ENCODE assay signal across 9 cellular contexts in genomic region chr17:82050152-82050760, GRCh38. TPM values are rescaled to one million over a fixed set of nuclear protein-coding genes. Genes with fewer than 3 reads are reported as not detected.
DNase-seq lines count a peak whose midpoint lies in the region; ATAC-seq and TF ChIP-seq lines count a peak whose summit lies in the region.
"Had no signal": no experiment of that assay in that cellular context is flagged by ENCODE, and none has a peak within 500 bp of the region (broad histone marks: within the 10 kb centered on the region; RNA-seq: fewer than 3 reads in every experiment).

No MANE protein-coding gene starts in this region.

- H2AFZ ChIP-seq in osteoblast (ENCODE audit: low read length): peak overlapping the region; percentile 17

- H3K4me3 ChIP-seq in CD4-positive, alpha-beta memory T cell (ENCODE audit: low read length in 2 of 2): peak overlapping the region in 1 of 2 donors; percentile 43
- peak overlapping the region; percentile 99 for H3K4me3 ChIP-seq in RWPE2 (ENCODE audit: severe bottlenecking)
- peak overlapping the region; percentile 81 to 99 (median 88) for H3K4me3 ChIP-seq in esophagus muscularis mucosa
- H3K4me3 ChIP-seq in osteoblast (ENCODE audit: insufficient read depth, low read length): peak overlapping the region; percentile 91

- H3K4me1 ChIP-seq in CD4-positive, alpha-beta memory T cell (ENCODE audit: insufficient read depth, low read length): peaks cover 31% of the 10 kb centered on the region
- peaks cover 5% of the 10 kb centered on the region for H3K4me1 ChIP-seq in RWPE2 (ENCODE audit: insufficient read depth, poor library complexity, severe bottlenecking)
- peaks cover 24 to 54% (median 41%) of the 10 kb centered on the region in 4 donors for H3K4me1 ChIP-seq in esophagus muscularis mucosa
- peaks cover 12% of the 10 kb centered on the region for H3K4me1 ChIP-seq in osteoblast (ENCODE audit: insufficient read depth, low read length)

- H3K27me3 Mint-ChIP-seq in CD4-positive, alpha-beta memory T cell: no peaks in the 10 kb centered on the region

- ATAC-seq in RWPE2 (ENCODE audit: low read depth): no peak
- no peak for ATAC-seq in GM21717 (IDR thresholded peaks at IDR 0.05; ENCODE audit: unreplicated experiment)
- no peak for ATAC-seq in HG03520 (IDR thresholded peaks at IDR 0.05; ENCODE audit: unreplicated experiment)

- peaks cover 4% of the 10 kb centered on the region for H4K20me1 ChIP-seq in osteoblast (ENCODE audit: insufficient read depth, low read length)

- TF ChIP-seq CTCF in RWPE2 (IDR thresholded peaks at IDR 0.05; ENCODE audit: poor library complexity, severe bottlenecking): no peak
- no peak for TF ChIP-seq CTCF in esophagus muscularis mucosa (IDR thresholded peaks at IDR 0.05)
- TF ChIP-seq CTCF in osteoblast (IDR thresholded peaks at IDR 0.05; ENCODE audit: extremely low read depth, low read depth, low read length): no peak

- H3K27me3 ChIP-seq in CD4-positive, alpha-beta memory T cell (ENCODE audit: insufficient read depth, low read length): no peaks in the 10 kb centered on the region
- H3K27me3 ChIP-seq in RWPE2 (ENCODE audit: insufficient read depth, poor library complexity, severe bottlenecking) (no peaks in the 10 kb centered on the region), esophagus muscularis mucosa (no peaks in the 10 kb centered on the region), osteoblast (ENCODE audit: insufficient read depth, low read length) (no peaks in the 10 kb centered on the region)
- H3K27me3 ChIP-seq: testis had no signal

- peaks cover 0 to 2% (median 0%) of the 10 kb centered on the region in 8 donors for H3K9me3 Mint-ChIP-seq in CD4-positive, alpha-beta memory T cell

- DNase-seq in CD4-positive, alpha-beta memory T cell: no peak
- no peak for DNase-seq in RWPE2 (ENCODE audit: low spot score)
- DNase-seq in esophagus muscularis mucosa (ENCODE audit: extremely low spot score): no peak
- DNase-seq in osteoblast (ENCODE audit: insufficient read length, low spot score, missing footprints): peak; percentile 84
- DNase-seq in NCI-H510A treated with DMSO at 0.1 percent for 48 hours (lab: John Stamatoyannopoulos, UW): no peak
- DNase-seq in DMS53 (lab: John Stamatoyannopoulos, UW): no peak
- DNase-seq: testis had no signal

- intact Hi-C loops in CD4-positive, alpha-beta memory T cell (cut with micrococcal nuclease): loop anchor here (5.0 kb wide), 1 partner anchor 47 kb away; the partner anchor contains the start of gene FASN
- intact Hi-C loops in esophagus muscularis mucosa (cut with DNase I): no loop called here

- POLR2A ChIA-PET in CD4-positive, alpha-beta memory T cell (lab: Charles Lee; ENCODE audit: partially characterized antibody): interaction anchor here (1.1 to 5.3 kb wide), 6 partner anchors 13 to 77 kb away, joined by 5 to 27 read pairs (median 8); partner anchors contain the start of genes CENPX, DCXR, DUS1L and FASN

- WGBS in esophagus muscularis mucosa: 90% methylated on average over 19 of the region's 28 CpGs

- peak overlapping the region; percentile 76 to 91 (median 84) for H3K4me3 Mint-ChIP-seq in CD4-positive, alpha-beta memory T cell

- H3K27ac Mint-ChIP-seq in CD4-positive, alpha-beta memory T cell: peak overlapping the region in 2 of 7 donors; percentile 8 to 35

- peaks cover 3 to 15% of the 10 kb centered on the region in 2 donors for H3K36me3 Mint-ChIP-seq in CD4-positive, alpha-beta memory T cell

- H3K79me2 ChIP-seq in osteoblast (ENCODE audit: insufficient read depth, low read length): peaks cover 46% of the 10 kb centered on the region

- TF ChIP-seq POLR2A in esophagus muscularis mucosa (IDR thresholded peaks at IDR 0.05; ENCODE audit: low read depth): no peak

- TF ChIP-seq EP300 in esophagus muscularis mucosa (IDR thresholded peaks at IDR 0.05): no peak

- peak overlapping the region; percentile 19 for H3K27ac ChIP-seq in CD4-positive, alpha-beta memory T cell (ENCODE audit: low read depth, low read length)
- H3K27ac ChIP-seq in RWPE2 (ENCODE audit: poor library complexity, severe bottlenecking): peak overlapping the region; percentile 49
- H3K27ac ChIP-seq in esophagus muscularis mucosa (replicated peaks in 1 of 4): peak overlapping the region in 3 of 4 donors; percentile 68 to 75 (median 70)
- H3K27ac ChIP-seq in osteoblast (ENCODE audit: low read depth, low read length): peak overlapping the region; percentile 7

- peak overlapping the region; percentile 69 for H3K4me2 ChIP-seq in osteoblast (ENCODE audit: insufficient read depth, low read length)

- no peaks in the 10 kb centered on the region for H3K9me3 ChIP-seq in CD4-positive, alpha-beta memory T cell (ENCODE audit: control insufficient read depth in 1 of 2, low read length in 2 of 2)
- H3K9me3 ChIP-seq in RWPE2 (ENCODE audit: severe bottlenecking) (no peaks in the 10 kb centered on the region), esophagus muscularis mucosa (no peaks in the 10 kb centered on the region), osteoblast (ENCODE audit: low read depth, low read length) (no peaks in the 10 kb centered on the region)
- H3K9me3 ChIP-seq: testis had no signal

- peaks cover 3 to 22% (median 11%) of the 10 kb centered on the region in 4 donors for H3K4me1 Mint-ChIP-seq in CD4-positive, alpha-beta memory T cell

- CTCF ChIA-PET in CD4-positive, alpha-beta memory T cell (lab: Charles Lee; ENCODE audit: partially characterized antibody): interaction anchor here (1.8 kb wide), 1 partner anchor 13 kb away, joined by 11 read pairs; the partner anchor contains the start of gene DCXR

- peaks cover 18% of the 10 kb centered on the region for H3K36me3 ChIP-seq in CD4-positive, alpha-beta memory T cell (ENCODE audit: insufficient read depth, low read length)
- peaks cover 62% of the 10 kb centered on the region for H3K36me3 ChIP-seq in RWPE2 (ENCODE audit: low read depth)
- peaks cover 27 to 61% (median 55%) of the 10 kb centered on the region in 4 donors for H3K36me3 ChIP-seq in esophagus muscularis mucosa
- H3K36me3 ChIP-seq in osteoblast (ENCODE audit: insufficient read depth, low read length): peaks cover 45% of the 10 kb centered on the region

RNA-seq across cellular contexts. Expression of gene RFNG, which starts 1.4 kb away (rescaled TPM):
- 10 to 100 TPM; 37.6 to 44.0 TPM for total RNA-seq in CD4-positive, alpha-beta memory T cell
- 1 to 10 TPM; 6.2 to 8.2 TPM for polyA plus RNA-seq in CD4-positive, alpha-beta memory T cell
- 10 to 100 TPM; 32.4 to 54.8 (median 42.5) TPM for total RNA-seq in esophagus muscularis mucosa
- total RNA-seq in osteoblast: 46.3 and 52.7 TPM in 2 replicates

RNA-seq across cellular contexts. Expression of gene GPS1, which starts 1.4 kb away (rescaled TPM):
- total RNA-seq in CD4-positive, alpha-beta memory T cell: 10 to 100 TPM; 85.1 to 89.0 TPM
- 100 to 1,000 TPM; 139 to 148 TPM for polyA plus RNA-seq in CD4-positive, alpha-beta memory T cell
- total RNA-seq in esophagus muscularis mucosa: 100 to 1,000 TPM in 2 of 4 donors, 10 to 100 TPM in 2; 64.4 to 108 (median 85.4) TPM
- total RNA-seq in osteoblast: 90.2 and 93.7 TPM in 2 replicates

RNA-seq across cellular contexts. Expression of gene DCXR, which starts 12.8 kb away (rescaled TPM):
- 10 to 100 TPM; 65.9 to 68.2 TPM for total RNA-seq in CD4-positive, alpha-beta memory T cell
- 100 to 1,000 TPM; 118 to 164 TPM for polyA plus RNA-seq in CD4-positive, alpha-beta memory T cell
- total RNA-seq in esophagus muscularis mucosa (100 to 1,000 TPM in 2 of 4 donors, 10 to 100 TPM in 2; 78.6 to 135 (median 102) TPM), osteoblast (23.9 and 31.8 TPM in 2 replicates)

RNA-seq across cellular contexts. Expression of gene DUS1L, which starts 15.3 kb away (rescaled TPM):
- total RNA-seq in CD4-positive, alpha-beta memory T cell: 100 to 1,000 TPM; 139 to 141 TPM
- polyA plus RNA-seq in CD4-positive, alpha-beta memory T cell: 100 to 1,000 TPM in 1 of 2 donors, 10 to 100 TPM in 1; 48.1 to 138 TPM
- 10 to 100 TPM; 42.2 to 77.1 (median 52.6) TPM for total RNA-seq in esophagus muscularis mucosa
- 43.8 and 43.9 TPM in 2 replicates for total RNA-seq in osteoblast

RNA-seq across cellular contexts. Expression of gene RAC3, which starts 18.8 kb away (rescaled TPM):
- total RNA-seq in CD4-positive, alpha-beta memory T cell: 1 to 10 TPM in 1 of 2 experiments, under 1 TPM in 1; 0.86 to 2.3 TPM
- under 1 TPM in 1 of 2 donors, not detected in 1; 0.44 TPM for polyA plus RNA-seq in CD4-positive, alpha-beta memory T cell
- total RNA-seq in esophagus muscularis mucosa: 1 to 10 TPM; 1.8 to 2.5 (median 2.2) TPM
- 0.59 and 1.8 TPM in 2 replicates for total RNA-seq in osteoblast

Comparison
In these comparisons a context has a peak if more than half of its experiments do, and no peak if none do; other contexts are left out.
1. H3K27ac ChIP-seq: peak in every context shown above with its lines; median percentile 70 in esophagus muscularis mucosa; 49 in RWPE2; 19 in CD4-positive, alpha-beta memory T cell; 7 in osteoblast.